In genomic region chr7:126449621-126450268, GRCh38 we compare ENCODE assay signal across 10 cellular contexts.
DNase-seq lines count a peak whose midpoint lies in the region; ATAC-seq, FAIRE-seq and TF ChIP-seq lines count a peak whose summit lies in the region.
"Had no signal": no experiment of that assay in that cellular context is flagged by ENCODE, and none has a peak within 500 bp of the region (broad histone marks: within the 10 kb centered on the region; RNA-seq: fewer than 3 reads in every experiment).

No MANE protein-coding gene starts in this region.

- FAIRE-seq in urothelium cell line (lab: Jason Lieb, UNC): no peak

- H3K4me3 ChIP-seq in brain microvascular endothelial cell (ENCODE audit: low read depth, low read length) (no peak overlapping the region), HAP-1 (no peak overlapping the region)

- H3K27ac ChIP-seq in brain microvascular endothelial cell: peak overlapping the region; percentile 19
- H3K27ac ChIP-seq: epithelial cell of prostate had no signal

- ATAC-seq in GM18870 (IDR thresholded peaks at IDR 0.05; ENCODE audit: unreplicated experiment) (peak; percentile 3), GM21619 (IDR thresholded peaks at IDR 0.05; ENCODE audit: unreplicated experiment) (peak; percentile 5), HG03159 (IDR thresholded peaks at IDR 0.05; ENCODE audit: unreplicated experiment) (peak; percentile 12), GM21423 (IDR thresholded peaks at IDR 0.05; ENCODE audit: unreplicated experiment) (no peak)
- ATAC-seq: HCT116 had no signal

- no peaks in the 10 kb centered on the region for H3K27me3 ChIP-seq in brain microvascular endothelial cell (replicated peaks)
- no peaks in the 10 kb centered on the region for H3K27me3 ChIP-seq in HAP-1 (ENCODE audit: low read depth)

- peak; percentile 42 for DNase-seq in brain microvascular endothelial cell
- DNase-seq in NCI-H446 treated with DMSO at 0.1 percent for 48 hours (lab: John Stamatoyannopoulos, UW): no peak
- DNase-seq in urothelium cell line (ENCODE audit: low spot score): no peak
- DNase-seq in HAP-1 (ENCODE audit: low spot score in 2 of 2): no peak

- peaks cover 25% of the 10 kb centered on the region for H3K4me1 ChIP-seq in HAP-1

- no peaks in the 10 kb centered on the region for H3K36me3 ChIP-seq in brain microvascular endothelial cell (replicated peaks)
- H3K36me3 ChIP-seq in HAP-1 (replicated peaks): no peaks in the 10 kb centered on the region

- in situ Hi-C loops in brain microvascular endothelial cell (cut with HindIII; ENCODE audit: low pct_ligation_motif_present, low sequenced_read_pairs): no loop called here
- in situ Hi-C loops in HAP-1 (cut with MboI; ENCODE audit: low sequenced_read_pairs): no loop called here

- H3K9me3 ChIP-seq in HAP-1: no peaks in the 10 kb centered on the region

- no peak for TF ChIP-seq CTCF in brain microvascular endothelial cell (IDR thresholded peaks at IDR 0.05; ENCODE audit: low read depth, low read length, missing control alignments)
